In the genomic region with DNA sequence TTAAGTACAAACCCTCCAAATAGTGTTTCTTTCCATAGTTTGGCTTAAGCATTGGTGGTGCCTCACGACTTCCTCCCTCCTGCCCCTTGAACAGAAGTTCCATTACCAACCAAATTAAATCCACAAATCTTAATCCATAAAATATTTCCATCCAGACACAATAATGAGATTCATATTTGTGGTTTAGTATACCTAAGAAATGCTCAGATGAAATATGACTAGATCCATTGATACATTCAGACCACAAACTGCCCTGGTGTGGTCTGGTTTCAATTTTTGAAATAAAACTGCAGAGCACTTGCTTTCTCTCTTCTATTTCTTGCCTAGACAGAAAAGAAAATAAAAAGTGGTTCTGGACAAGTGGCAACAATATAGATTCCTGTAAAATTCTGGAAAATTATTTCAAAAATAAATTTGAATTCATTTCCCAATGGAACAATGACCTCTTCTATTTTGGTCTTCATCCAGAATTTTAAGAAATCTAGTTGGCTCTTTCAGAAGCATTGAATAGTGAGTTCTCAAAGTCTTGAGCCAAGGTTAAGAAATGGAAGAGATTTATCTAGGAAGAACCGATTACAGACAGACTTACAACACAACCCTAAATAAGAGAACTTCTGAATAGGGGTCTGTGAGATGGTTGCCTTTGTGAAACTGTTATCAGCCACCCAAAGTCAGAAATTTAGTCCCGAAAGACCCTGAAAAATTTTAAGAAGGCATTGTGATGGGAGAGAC, we compare ENCODE assay signal across 1 cellular context.
TF ChIP-seq lines count a peak whose summit lies in the region.

No MANE protein-coding gene starts in this region.

TF ChIP-seq in HepG2, 621 proteins besides CTCF, POLR2A, EP300 and RAD21:
- TF ChIP-seq, protein P1, sequence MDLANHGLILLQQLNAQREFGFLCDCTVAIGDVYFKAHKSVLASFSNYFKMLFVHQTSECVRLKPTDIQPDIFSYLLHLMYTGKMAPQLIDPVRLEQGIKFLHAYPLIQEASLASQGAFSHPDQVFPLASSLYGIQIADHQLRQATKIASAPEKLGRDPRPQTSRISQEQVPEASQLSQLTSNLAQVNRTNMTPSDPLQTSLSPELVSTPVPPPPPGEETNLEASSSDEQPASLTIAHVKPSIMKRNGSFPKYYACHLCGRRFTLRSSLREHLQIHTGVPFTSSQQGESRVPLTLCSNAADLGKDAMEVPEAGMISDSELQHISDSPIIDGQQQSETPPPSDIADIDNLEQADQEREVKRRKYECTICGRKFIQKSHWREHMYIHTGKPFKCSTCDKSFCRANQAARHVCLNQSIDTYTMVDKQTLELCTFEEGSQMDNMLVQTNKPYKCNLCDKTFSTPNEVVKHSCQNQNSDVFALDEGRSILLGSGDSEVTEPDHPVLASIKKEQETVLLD (CRISPR knock-in tag; IDR thresholded peaks at IDR 0.05; ENCODE audit: low read depth), result no peak
- TF ChIP-seq ZFY (CRISPR knock-in tag; IDR thresholded peaks at IDR 0.05), result no peak
- TF ChIP-seq, protein P2, sequence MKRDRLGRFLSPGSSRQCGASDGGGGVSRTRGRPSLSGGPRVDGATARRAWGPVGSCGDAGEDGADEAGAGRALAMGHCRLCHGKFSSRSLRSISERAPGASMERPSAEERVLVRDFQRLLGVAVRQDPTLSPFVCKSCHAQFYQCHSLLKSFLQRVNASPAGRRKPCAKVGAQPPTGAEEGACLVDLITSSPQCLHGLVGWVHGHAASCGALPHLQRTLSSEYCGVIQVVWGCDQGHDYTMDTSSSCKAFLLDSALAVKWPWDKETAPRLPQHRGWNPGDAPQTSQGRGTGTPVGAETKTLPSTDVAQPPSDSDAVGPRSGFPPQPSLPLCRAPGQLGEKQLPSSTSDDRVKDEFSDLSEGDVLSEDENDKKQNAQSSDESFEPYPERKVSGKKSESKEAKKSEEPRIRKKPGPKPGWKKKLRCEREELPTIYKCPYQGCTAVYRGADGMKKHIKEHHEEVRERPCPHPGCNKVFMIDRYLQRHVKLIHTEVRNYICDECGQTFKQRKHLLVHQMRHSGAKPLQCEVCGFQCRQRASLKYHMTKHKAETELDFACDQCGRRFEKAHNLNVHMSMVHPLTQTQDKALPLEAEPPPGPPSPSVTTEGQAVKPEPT (CRISPR knock-in tag; IDR thresholded peaks at IDR 0.05; ENCODE audit: low read depth), result no peak
